In genomic region chr6:113172531-113172966, GRCh38 we compare ENCODE assay signal across 9 cellular contexts.
DNase-seq lines count a peak whose midpoint lies in the region; ATAC-seq, FAIRE-seq and TF ChIP-seq lines count a peak whose summit lies in the region.
"Had no signal": no experiment of that assay in that cellular context is flagged by ENCODE, and none has a peak within 500 bp of the region (broad histone marks: within the 10 kb centered on the region; RNA-seq: fewer than 3 reads in every experiment).

No MANE protein-coding gene starts in this region.

- H3K4me3 ChIP-seq in liver (ENCODE audit: low read depth in 1 of 3, low read length in 3 of 3), result no peak overlapping the region
- H3K4me3 ChIP-seq in HepG2 (replicated peaks in 1 of 3; ENCODE audit: insufficient read depth in 1 of 3, low read depth in 2 of 3, low read length in 3 of 3), result no peak overlapping the region
- no peak overlapping the region for H3K4me3 ChIP-seq in mesenchymal stem cell (ENCODE audit: insufficient read depth in 1 of 2, low read depth in 1 of 2, low read length in 2 of 2)

- H3K27me3 ChIP-seq in liver (ENCODE audit: control insufficient read depth in 4 of 4, insufficient read depth in 4 of 4, low read length in 3 of 4) (no peaks in the 10 kb centered on the region), HepG2 (ENCODE audit: control insufficient read depth in 1 of 2, insufficient read depth in 2 of 2, low read length in 2 of 2) (no peaks in the 10 kb centered on the region), mesenchymal stem cell (ENCODE audit: control insufficient read depth in 1 of 2, insufficient read depth in 1 of 2, low read length in 2 of 2) (no peaks in the 10 kb centered on the region)

- H3K79me1 ChIP-seq in mesenchymal stem cell (replicated peaks; ENCODE audit: low read length, poor library complexity, severe bottlenecking), result no peaks in the 10 kb centered on the region

- TF ChIP-seq POLR2A in HepG2 (IDR thresholded peaks at IDR 0.05; ENCODE audit: insufficient read depth in 1 of 2, low read depth in 2 of 2, low read length in 2 of 2), result no peak

- peaks cover 29% of the 10 kb centered on the region for H3K4me1 Mint-ChIP-seq in brain

- peaks cover 0 to 5% (median 0%) of the 10 kb centered on the region in 4 donors for H3K9me3 ChIP-seq in liver (ENCODE audit: control insufficient read depth in 4 of 4, low read length in 3 of 4)
- peaks cover 18% of the 10 kb centered on the region for H3K9me3 ChIP-seq in HepG2 (ENCODE audit: low read length)
- no peaks in the 10 kb centered on the region for H3K9me3 ChIP-seq in mesenchymal stem cell (ENCODE audit: control insufficient read depth, low read length)

- H3K4ac ChIP-seq in mesenchymal stem cell (ENCODE audit: low read depth in 1 of 2, low read length in 2 of 2), result no peak overlapping the region

- H2AFZ ChIP-seq in HepG2 (ENCODE audit: low read length), result no peak overlapping the region
- no peak overlapping the region for H2AFZ ChIP-seq in mesenchymal stem cell (ENCODE audit: low read depth, low read length)

- no peak overlapping the region for H4K91ac ChIP-seq in mesenchymal stem cell (ENCODE audit: low read length)

- H2BK120ac ChIP-seq in mesenchymal stem cell (ENCODE audit: low read depth, low read length), result no peak overlapping the region

- peak in 1 of 2 donors; percentile 18 for TF ChIP-seq RAD21 in liver (IDR thresholded peaks at IDR 0.05)
- no peak for TF ChIP-seq RAD21 in HepG2 (CRISPR knock-in tag; IDR thresholded peaks at IDR 0.05)

- no peak overlapping the region for H2BK5ac ChIP-seq in mesenchymal stem cell (ENCODE audit: low read depth, low read length, poor library complexity, severe bottlenecking)

- ATAC-seq in HepG2 (no peak), HG02623 (IDR thresholded peaks at IDR 0.05; ENCODE audit: unreplicated experiment) (no peak)

- intact Hi-C loops in HepG2 (cut with micrococcal nuclease; ENCODE audit: unreplicated experiment), result no loop called here

- H4K20me1 ChIP-seq in HepG2 (ENCODE audit: insufficient read depth, low read length), result no peaks in the 10 kb centered on the region

- BruUV-seq in HepG2 (replicated peaks; lab: Mats Ljungman, UMichigan), result no TSS peak

- DNase-seq in HepG2 (ENCODE audit: low spot score) (no peak), mesenchymal stem cell (peak; percentile 8), RCC 7860 (ENCODE audit: low spot score) (no peak), GM10248 (ENCODE audit: extremely low spot score) (no peak)
- DNase-seq in activated CD8-positive, alpha-beta memory T cell treated with anti-CD3 and anti-CD28 coated beads, Interleukin-2, amount 50 U/mL, for 4 hours, result no peak

- no peak overlapping the region for H2AK5ac ChIP-seq in mesenchymal stem cell (ENCODE audit: low read length, severe bottlenecking)

- no peak overlapping the region for H4K8ac ChIP-seq in mesenchymal stem cell (ENCODE audit: low read length)

- peaks cover 4 to 13% (median 7%) of the 10 kb centered on the region in 5 experiments for H3K9me3 Mint-ChIP-seq in brain

- no peak overlapping the region for H2BK12ac ChIP-seq in mesenchymal stem cell (ENCODE audit: low read length in 2 of 2)

- TF ChIP-seq EP300 in HepG2 (IDR thresholded peaks at IDR 0.05; ENCODE audit: low read depth in 2 of 2, low read length in 2 of 2) (no peak), HepG2 (CRISPR knock-in tag; IDR thresholded peaks at IDR 0.05; ENCODE audit: borderline replicate concordance) (no peak)

- POLR2A ChIA-PET in HepG2 (lab: Yijun Ruan, JAX), result no interaction called here
- POLR2A ChIA-PET in GM10248 (lab: Yijun Ruan, JAX), result no interaction called here

- no peak overlapping the region for H3K27ac ChIP-seq in liver (ENCODE audit: low read depth in 1 of 2, low read length in 2 of 2)
- H3K27ac ChIP-seq in HepG2 (ENCODE audit: extremely low read length, insufficient read depth, low read length), result no peak overlapping the region
- H3K27ac ChIP-seq in mesenchymal stem cell (ENCODE audit: low read length, poor library complexity, severe bottlenecking), result no peak overlapping the region

- H3K4me1 ChIP-seq in liver (ENCODE audit: control insufficient read depth in 4 of 4, insufficient read depth in 4 of 4, low read length in 3 of 4) (peaks cover 0 to 4% (median 0%) of the 10 kb centered on the region in 4 donors), HepG2 (ENCODE audit: insufficient read depth, low read length) (no peaks in the 10 kb centered on the region), mesenchymal stem cell (ENCODE audit: control insufficient read depth, insufficient read depth, low read depth, low read length) (no peaks in the 10 kb centered on the region)

- H3K79me2 ChIP-seq in HepG2 (ENCODE audit: insufficient read depth, low read length), result no peaks in the 10 kb centered on the region

- H3K36me3 Mint-ChIP-seq in brain, result peaks cover 5% of the 10 kb centered on the region

- WGBS in liver, result 47% methylated on average over 2 of the region's 2 CpGs
- WGBS in HepG2 (ENCODE audit: low lambda C conversion rate), result 0% methylated on average over 2 of the region's 2 CpGs
- 56% methylated on average over 1 of the region's 2 CpGs for WGBS in mesenchymal stem cell

- no peak overlapping the region for H3K14ac ChIP-seq in mesenchymal stem cell (ENCODE audit: low read length in 2 of 2)

- peak overlapping the region in 4 of 5 experiments; percentile 2 to 43 (median 14) for H3K4me3 Mint-ChIP-seq in brain

- no peak for TF ChIP-seq CTCF in liver (IDR thresholded peaks at IDR 0.05; ENCODE audit: low read depth, low read length, missing input control)
- TF ChIP-seq CTCF in HepG2 (CRISPR knock-in tag; IDR thresholded peaks at IDR 0.05), result no peak
- no peak for TF ChIP-seq CTCF in brain (conservative IDR thresholded peaks at IDR 0.05)
- no peak for TF ChIP-seq CTCF in GM10248 (IDR thresholded peaks at IDR 0.05; ENCODE audit: control extremely low read depth, extremely low read depth, low read depth, missing control alignments)

- CTCF ChIA-PET in HepG2 (lab: Yijun Ruan, JAX; ENCODE audit: low intra/inter-chr PET ratio, low total read pairs), result no interaction called here
- CTCF ChIA-PET in GM10248 (lab: Yijun Ruan, JAX), result no interaction called here

- H3K9ac ChIP-seq in liver (ENCODE audit: low read depth in 1 of 2, low read length in 2 of 2) (no peak overlapping the region), HepG2 (ENCODE audit: insufficient read depth, low read depth, low read length) (no peak overlapping the region), mesenchymal stem cell (ENCODE audit: low read length) (no peak overlapping the region)

- H3K27me3 Mint-ChIP-seq in brain, result peaks cover 5% of the 10 kb centered on the region

- peak overlapping the region in 1 of 2 experiments; percentile 33 for H3K18ac ChIP-seq in mesenchymal stem cell (ENCODE audit: low read depth in 1 of 2, low read length in 2 of 2)

- H3K36me3 ChIP-seq in liver (ENCODE audit: control insufficient read depth in 4 of 4, insufficient read depth in 3 of 4, low read depth in 1 of 4, low read length in 3 of 4) (no peaks in the 10 kb centered on the region), HepG2 (replicated peaks in 1 of 2; ENCODE audit: control insufficient read depth in 1 of 2, insufficient read depth in 2 of 2, low read length in 2 of 2) (no peaks in the 10 kb centered on the region), mesenchymal stem cell (ENCODE audit: control insufficient read depth in 1 of 2, insufficient read depth in 2 of 2, low read depth in 1 of 2, low read length in 2 of 2) (no peaks in the 10 kb centered on the region)

- H3K27ac Mint-ChIP-seq in brain, result peak overlapping the region; percentile 18 to 94 (median 90)

- in situ Hi-C loops in HepG2 (cut with HindIII; ENCODE audit: extremely low pct_ligation_motif_present, low pct_unique_long_range_greater_than_20kb), result no loop called here

- H3K23ac ChIP-seq in mesenchymal stem cell (ENCODE audit: low read length in 2 of 2), result no peak overlapping the region

- no peak overlapping the region for H2BK15ac ChIP-seq in mesenchymal stem cell (ENCODE audit: low read depth, poor library complexity, severe bottlenecking)

- no peak for FAIRE-seq in HepG2 (lab: Jason Lieb, UNC)
- no peak for FAIRE-seq in RCC 7860 (lab: Jason Lieb, UNC)
- FAIRE-seq: H1 had no signal

- H3K4me2 ChIP-seq in HepG2 (ENCODE audit: low read depth, low read length) (no peak overlapping the region), mesenchymal stem cell (ENCODE audit: low read length, poor library complexity, severe bottlenecking) (no peak overlapping the region)

TF ChIP-seq in liver, 16 proteins besides CTCF, POLR2A, EP300 and RAD21 (continues in another document):
- no peak for TF ChIP-seq HNF4A (conservative IDR thresholded peaks at IDR 0.05)
- peak; percentile 92 for TF ChIP-seq NR2F2 (IDR thresholded peaks at IDR 0.05)
- no peak for TF ChIP-seq HNF4G (IDR thresholded peaks at IDR 0.05)
- TF ChIP-seq, protein P1, sequence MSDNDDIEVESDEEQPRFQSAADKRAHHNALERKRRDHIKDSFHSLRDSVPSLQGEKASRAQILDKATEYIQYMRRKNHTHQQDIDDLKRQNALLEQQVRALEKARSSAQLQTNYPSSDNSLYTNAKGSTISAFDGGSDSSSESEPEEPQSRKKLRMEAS (IDR thresholded peaks at IDR 0.05), result no peak

TF ChIP-seq in HepG2, 621 proteins besides CTCF, POLR2A, EP300 and RAD21 (continues in another document):
- TF ChIP-seq CBFB (CRISPR knock-in tag; IDR thresholded peaks at IDR 0.05), result no peak
- no peak for TF ChIP-seq ZNF225 (CRISPR knock-in tag; IDR thresholded peaks at IDR 0.05)
- TF ChIP-seq, protein P2, sequence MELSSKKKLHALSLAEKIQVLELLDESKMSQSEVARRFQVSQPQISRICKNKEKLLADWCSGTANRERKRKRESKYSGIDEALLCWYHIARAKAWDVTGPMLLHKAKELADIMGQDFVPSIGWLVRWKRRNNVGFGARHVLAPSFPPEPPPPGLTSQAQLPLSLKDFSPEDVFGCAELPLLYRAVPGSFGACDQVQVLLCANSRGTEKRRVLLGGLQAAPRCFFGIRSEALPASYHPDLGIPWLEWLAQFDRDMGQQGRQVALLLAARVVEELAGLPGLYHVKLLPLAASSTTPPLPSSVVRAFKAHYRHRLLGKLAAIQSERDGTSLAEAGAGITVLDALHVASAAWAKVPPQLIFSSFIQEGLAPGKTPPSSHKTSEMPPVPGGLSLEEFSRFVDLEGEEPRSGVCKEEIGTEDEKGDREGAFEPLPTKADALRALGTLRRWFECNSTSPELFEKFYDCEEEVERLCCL (CRISPR knock-in tag; IDR thresholded peaks at IDR 0.05; ENCODE audit: borderline replicate concordance), result no peak
- no peak for TF ChIP-seq TRIM24 (CRISPR knock-in tag; IDR thresholded peaks at IDR 0.05)
